Comparison of ENCODE assay signal across 11 cellular contexts in genomic region chr1:42646056-42646455, GRCh38.
"Had no signal": no experiment of that assay in that cellular context is flagged by ENCODE, and none has a peak within 500 bp of the region (broad histone marks: within the 10 kb centered on the region; RNA-seq: fewer than 3 reads in every experiment).

No MANE protein-coding gene starts in this region.

- H3K27ac ChIP-seq: parathyroid adenoma, right atrium auricular region had no signal

- H3K4me1 ChIP-seq: parathyroid adenoma, right atrium auricular region had no signal

- H3K9ac ChIP-seq: parathyroid adenoma had no signal

- H3K9me3 ChIP-seq: right atrium auricular region had no signal

- H2AFZ ChIP-seq: parathyroid adenoma had no signal

- H3K4me3 ChIP-seq: lung, right atrium auricular region had no signal

- H3K79me2 ChIP-seq: parathyroid adenoma had no signal

- H3K27me3 Mint-ChIP-seq: activated naive CD8-positive, alpha-beta T cell; activated T-cell treated with anti-CD3 and anti-CD28 coated beads, Interleukin-2, amount 50 U/mL, for 24 hours had no signal

- ATAC-seq: left colon; naive thymus-derived CD4-positive, alpha-beta T cell had no signal

- H3K9me3 Mint-ChIP-seq: immature natural killer cell had no signal

- H3K36me3 ChIP-seq: right atrium auricular region had no signal

- H3K27me3 ChIP-seq: right atrium auricular region had no signal

- DNase-seq: activated effector memory CD4-positive, alpha-beta T cell treated with anti-CD3 and anti-CD28 coated beads, Interleukin-2, amount 50 U/mL, for 16 hours; activated T-cell treated with anti-CD3 and anti-CD28 coated beads, Interleukin-2, amount 50 U/mL, for 24 hours; glutamatergic neuron; immature natural killer cell; left colon; naive thymus-derived CD4-positive, alpha-beta T cell; small intestine had no signal

- H3K4me1 Mint-ChIP-seq: immature natural killer cell; naive thymus-derived CD4-positive, alpha-beta T cell had no signal

- H3K4me3 Mint-ChIP-seq: activated naive CD8-positive, alpha-beta T cell; activated T-cell treated with anti-CD3 and anti-CD28 coated beads, Interleukin-2, amount 50 U/mL, for 24 hours; immature natural killer cell; naive thymus-derived CD4-positive, alpha-beta T cell had no signal

- H3K27ac Mint-ChIP-seq: activated naive CD8-positive, alpha-beta T cell; activated T-cell treated with anti-CD3 and anti-CD28 coated beads, Interleukin-2, amount 50 U/mL, for 24 hours; immature natural killer cell; naive thymus-derived CD4-positive, alpha-beta T cell had no signal
